8 cellular contexts compared by ENCODE assay signal in the genomic region with DNA sequence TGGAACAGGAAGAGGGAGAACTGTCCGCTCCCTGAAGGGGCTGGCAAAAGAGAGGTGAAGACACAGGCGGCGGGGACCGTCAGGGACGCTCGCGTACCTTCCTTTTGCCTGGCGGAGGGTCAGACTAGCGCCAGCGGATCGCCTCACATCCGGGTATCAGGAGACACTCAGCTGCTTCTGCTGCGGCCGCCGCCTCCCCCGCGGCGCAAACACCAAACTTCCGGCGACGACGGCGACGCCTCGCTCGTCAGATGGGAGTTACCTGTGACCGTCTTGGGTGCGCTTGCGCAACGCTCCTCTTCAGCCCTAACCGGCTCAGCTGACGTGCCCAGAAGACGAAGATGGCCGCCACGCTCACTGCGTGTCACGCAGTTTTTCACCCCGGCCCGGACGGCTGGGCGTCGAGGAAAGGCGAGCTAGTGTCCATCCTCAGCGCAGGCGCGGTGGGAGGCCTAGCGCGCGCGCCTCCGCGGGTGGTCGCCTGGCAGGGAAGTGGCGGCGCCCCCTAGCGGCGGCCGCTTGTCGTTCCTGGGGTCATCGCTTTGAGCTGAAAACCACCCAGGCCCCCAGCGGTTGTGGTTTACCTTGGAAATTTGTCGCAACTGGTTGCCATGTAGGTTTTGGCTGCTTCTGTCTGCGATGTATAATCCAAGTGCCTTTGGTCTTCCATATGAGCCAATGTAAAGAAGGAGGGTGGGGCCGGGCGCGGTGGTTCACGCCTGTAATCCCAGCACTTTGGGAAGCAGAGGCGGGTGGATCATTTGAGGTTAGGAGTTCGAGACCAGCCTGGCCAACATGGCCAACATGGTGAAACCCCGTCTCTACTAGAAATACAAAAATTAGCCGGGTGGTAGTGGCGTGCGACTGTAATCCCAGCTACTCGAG. TPM values are rescaled to one million over a fixed set of nuclear protein-coding genes. Genes with fewer than 3 reads are reported as not detected.
A peak's percentile ranks its signal among the peaks of the same experiment; 100 is the strongest.
DNase-seq lines count a peak whose midpoint lies in the region; ATAC-seq, FAIRE-seq and TF ChIP-seq lines count a peak whose summit lies in the region.

A gene with protein sequence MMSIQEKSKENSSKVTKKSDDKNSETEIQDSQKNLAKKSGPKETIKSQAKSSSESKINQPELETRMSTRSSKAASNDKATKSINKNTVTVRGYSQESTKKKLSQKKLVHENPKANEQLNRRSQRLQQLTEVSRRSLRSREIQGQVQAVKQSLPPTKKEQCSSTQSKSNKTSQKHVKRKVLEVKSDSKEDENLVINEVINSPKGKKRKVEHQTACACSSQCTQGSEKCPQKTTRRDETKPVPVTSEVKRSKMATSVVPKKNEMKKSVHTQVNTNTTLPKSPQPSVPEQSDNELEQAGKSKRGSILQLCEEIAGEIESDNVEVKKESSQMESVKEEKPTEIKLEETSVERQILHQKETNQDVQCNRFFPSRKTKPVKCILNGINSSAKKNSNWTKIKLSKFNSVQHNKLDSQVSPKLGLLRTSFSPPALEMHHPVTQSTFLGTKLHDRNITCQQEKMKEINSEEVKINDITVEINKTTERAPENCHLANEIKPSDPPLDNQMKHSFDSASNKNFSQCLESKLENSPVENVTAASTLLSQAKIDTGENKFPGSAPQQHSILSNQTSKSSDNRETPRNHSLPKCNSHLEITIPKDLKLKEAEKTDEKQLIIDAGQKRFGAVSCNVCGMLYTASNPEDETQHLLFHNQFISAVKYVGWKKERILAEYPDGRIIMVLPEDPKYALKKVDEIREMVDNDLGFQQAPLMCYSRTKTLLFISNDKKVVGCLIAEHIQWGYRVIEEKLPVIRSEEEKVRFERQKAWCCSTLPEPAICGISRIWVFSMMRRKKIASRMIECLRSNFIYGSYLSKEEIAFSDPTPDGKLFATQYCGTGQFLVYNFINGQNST (minus strand): TSS at position 179 of the 885 bp plus-strand sequence. CDS start 25,861 bp downstream, outside the sequence.

- peak within 1 kb of the TSS; percentile 83 for H4K8ac ChIP-seq in mesendoderm (ENCODE audit: low read depth, low read length)

- peak within 1 kb of the TSS; percentile 55 for H3K18ac ChIP-seq in mesendoderm (ENCODE audit: low read length)

- intact Hi-C loops in Calu3 (cut with micrococcal nuclease; ENCODE audit: unreplicated experiment), result no loop called here

- peak within 1 kb of the TSS; percentile 92 for H2BK5ac ChIP-seq in mesendoderm (ENCODE audit: low read length)

- peak within 1 kb of the TSS; percentile 99 for H3K9ac ChIP-seq in endocrine pancreas (ENCODE audit: control insufficient read depth, insufficient read depth, low read length)
- H3K9ac ChIP-seq in mesendoderm (ENCODE audit: low read length), result peak within 1 kb of the TSS; percentile 91

- H3K4me1 ChIP-seq in endocrine pancreas (ENCODE audit: control insufficient read depth, insufficient read depth, low read length), result peaks cover 5% of the 10 kb centered on the region
- H3K4me1 ChIP-seq in mesendoderm (ENCODE audit: control insufficient read depth, low read depth, low read length), result peaks cover 1% of the 10 kb centered on the region

- peak within 1 kb of the TSS; percentile 27 for H3K4me2 ChIP-seq in mesendoderm (ENCODE audit: low read length)

- BruUV-seq in Calu3 (replicated peaks; lab: Mats Ljungman, UMichigan), result no TSS peak

- no peaks in the 10 kb centered on the region for H3K9me3 Mint-ChIP-seq in Calu3 (ENCODE audit: low read depth, unreplicated experiment)

- H3K4ac ChIP-seq in mesendoderm (ENCODE audit: low read depth, low read length), result peak within 1 kb of the TSS; percentile 60

- H3K9me3 ChIP-seq in endocrine pancreas (ENCODE audit: control insufficient read depth, low read length), result no peaks in the 10 kb centered on the region

- no peak within 1 kb of the TSS for H2BK120ac ChIP-seq in mesendoderm (ENCODE audit: low read depth, low read length)

- peaks cover 18% of the 10 kb centered on the region for H3K4me1 Mint-ChIP-seq in Calu3 (ENCODE audit: low read depth, unreplicated experiment)

- H3K27me3 ChIP-seq in endocrine pancreas (ENCODE audit: control insufficient read depth, insufficient read depth, low read length) (no peaks in the 10 kb centered on the region), mesendoderm (ENCODE audit: insufficient read depth, low read length, poor library complexity) (no peaks in the 10 kb centered on the region)

- peak; percentile 97 for DNase-seq in Calu3
- peak; percentile 96 for DNase-seq in HTR-8/SVneo (ENCODE audit: insufficient read length, low spot score)
- peak; percentile 97 for DNase-seq in NOMO-1 treated with DMSO at 0.1 percent for 48 hours (lab: John Stamatoyannopoulos, UW; ENCODE audit: unreplicated experiment)
- peak; percentile 84 to 97 (median 89) for DNase-seq in activated CD8-positive, alpha-beta memory T cell treated with anti-CD3 and anti-CD28 coated beads for 48 hours (ENCODE audit: low read depth in 2 of 3, low spot score in 2 of 3)
- peak; percentile 99 for DNase-seq in mesendoderm
- peak; percentile 83 for DNase-seq in stimulated activated CD8-positive, alpha-beta memory T cell treated with anti-CD3 and anti-CD28 coated beads, Interleukin-15, amount 100 ng/mL, for 1 hour (ENCODE audit: low read depth)

- peak; percentile 99 for FAIRE-seq in HTR-8/SVneo (lab: Jason Lieb, UNC)

- CTCF ChIA-PET in Calu3 (lab: Charles Lee), result interaction anchor here (0.6 to 1.4 kb wide), 11 partner anchors 12 to 414 kb away, joined by 3 to 12 read pairs (median 4); partner anchors contain the start of genes ABHD3, MIB1 and SNRPD1

- H3K23ac ChIP-seq in mesendoderm (ENCODE audit: low read length), result peak within 1 kb of the TSS; percentile 69

- no peak within 1 kb of the TSS for H2BK15ac ChIP-seq in mesendoderm (replicated peaks; ENCODE audit: low read depth)

- H3K56ac ChIP-seq in mesendoderm (ENCODE audit: low read length), result peak within 1 kb of the TSS; percentile 98

- peak within 1 kb of the TSS; percentile 81 for H3K4me3 Mint-ChIP-seq in Calu3 (ENCODE audit: low read depth, unreplicated experiment)

- ATAC-seq in GM21367 (IDR thresholded peaks at IDR 0.05; ENCODE audit: unreplicated experiment), result peak; percentile 79

- no peak within 1 kb of the TSS for H4K5ac ChIP-seq in mesendoderm (ENCODE audit: low read length)

- peak; percentile 99 for TF ChIP-seq CTCF in Calu3 (IDR thresholded peaks at IDR 0.05; ENCODE audit: unreplicated experiment)

- H3K27ac Mint-ChIP-seq in Calu3 (ENCODE audit: unreplicated experiment), result peak within 1 kb of the TSS; percentile 90

- H3K4me3 ChIP-seq in endocrine pancreas (ENCODE audit: control insufficient read depth, insufficient read depth, low read length), result peak within 1 kb of the TSS; percentile 97
- H3K4me3 ChIP-seq in mesendoderm (ENCODE audit: low read length), result peak within 1 kb of the TSS; percentile 71

- peaks cover 27% of the 10 kb centered on the region for H3K79me2 ChIP-seq in mesendoderm (ENCODE audit: control insufficient read depth, insufficient read depth, low read length)

- no CpG with 5 or more reads among the region's 74 CpGs for WGBS in mesendoderm (ENCODE audit: extremely low coverage, insufficient coverage, low lambda C conversion rate)

- H3K27ac ChIP-seq in mesendoderm (ENCODE audit: low read depth, low read length), result peak within 1 kb of the TSS; percentile 91

- peaks cover 38% of the 10 kb centered on the region for H3K36me3 Mint-ChIP-seq in Calu3 (ENCODE audit: insufficient read depth, unreplicated experiment)

- H3K27me3 Mint-ChIP-seq in Calu3 (ENCODE audit: unreplicated experiment), result no peaks in the 10 kb centered on the region

- H2AK5ac ChIP-seq in mesendoderm (ENCODE audit: low read length), result no peak within 1 kb of the TSS

- H3K79me1 ChIP-seq in mesendoderm (ENCODE audit: low read length), result peaks cover 1% of the 10 kb centered on the region

- H3K36me3 ChIP-seq in endocrine pancreas (ENCODE audit: control insufficient read depth, insufficient read depth, low read length) (no peaks in the 10 kb centered on the region), mesendoderm (ENCODE audit: control insufficient read depth, insufficient read depth, low read length) (no peaks in the 10 kb centered on the region)

RNA-seq across cellular contexts. Expression of the gene that starts here (rescaled TPM):
- 21.8 and 24.2 TPM in 2 replicates for total RNA-seq in Calu3 (2022)
- polyA plus RNA-seq in mesendoderm (2013, experiment 1 of 2), result 18.3 TPM
- 18.9 TPM for polyA plus RNA-seq in mesendoderm (2013, experiment 2 of 2)

Comparison
In these comparisons a context has a peak if more than half of its experiments do, and no peak if none do; other contexts are left out.
1. Peak in every context shown above with its lines: DNase-seq, ATAC-seq, H3K4me3 ChIP-seq and H3K27ac ChIP-seq.